22 cellular contexts compared by ENCODE assay signal in the genomic region with DNA sequence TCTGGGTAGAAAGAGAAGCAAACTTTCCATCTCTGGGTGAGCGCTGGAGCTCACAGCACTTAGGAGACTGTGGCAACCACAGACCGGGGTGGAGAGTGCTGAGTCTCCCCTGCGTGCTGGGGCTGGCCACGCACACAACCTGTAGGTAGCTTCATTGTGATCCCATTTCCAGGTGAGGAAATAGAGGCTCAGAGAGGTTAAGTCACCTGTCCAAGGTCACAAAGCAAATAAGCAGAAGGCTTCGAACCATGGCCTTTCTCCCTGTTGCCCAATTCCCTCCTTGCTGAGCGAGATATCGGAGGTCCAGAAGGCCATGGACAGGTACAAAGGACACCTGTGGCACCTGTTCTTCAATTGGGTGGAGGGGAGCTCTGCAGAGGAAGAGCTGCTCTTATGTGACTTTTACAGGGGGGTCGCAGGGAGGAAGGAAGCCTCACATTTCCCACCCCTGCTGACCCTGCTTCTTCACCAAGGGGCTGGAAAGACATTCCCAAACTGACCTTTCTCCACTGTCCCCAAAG. TPM values are rescaled to one million over a fixed set of nuclear protein-coding genes. Genes with fewer than 3 reads are reported as not detected.
DNase-seq lines count a peak whose midpoint lies in the region; ATAC-seq, FAIRE-seq and TF ChIP-seq lines count a peak whose summit lies in the region.
"Had no signal": no experiment of that assay in that cellular context is flagged by ENCODE, and none has a peak within 500 bp of the region (broad histone marks: within the 10 kb centered on the region; RNA-seq: fewer than 3 reads in every experiment).

No MANE protein-coding gene starts in this region.

- H3K27me3 ChIP-seq in left ventricle myocardium inferior (ENCODE audit: low read depth), result no peaks in the 10 kb centered on the region
- H3K27me3 ChIP-seq: BE2C had no signal

- no peak for ATAC-seq in Right ventricle myocardium inferior
- no peak for ATAC-seq in activated CD8-positive, alpha-beta T cell treated with anti-CD3 and anti-CD28 coated beads for 36 hours
- ATAC-seq: activated T-helper 17 cell treated with anti-CD3 and anti-CD28 coated beads, Interleukin-2, amount 50 U/mL, for 72 hours; effector memory CD8-positive, alpha-beta T cell; WTC11 had no signal

- no peaks in the 10 kb centered on the region for H3K9me3 Mint-ChIP-seq in osteocyte (ENCODE audit: unreplicated experiment)
- H3K9me3 Mint-ChIP-seq in type B pancreatic cell, result no peaks in the 10 kb centered on the region
- H3K9me3 Mint-ChIP-seq in activated CD8-positive, alpha-beta T cell treated with anti-CD3 and anti-CD28 coated beads for 36 hours, result no peaks in the 10 kb centered on the region
- H3K9me3 Mint-ChIP-seq: activated naive CD8-positive, alpha-beta T cell treated with anti-CD3 and anti-CD28 coated beads, Interleukin-2, amount 10 ng/mL, durations not matched to agents 7 days and 5 days; activated T-helper 17 cell treated with anti-CD3 and anti-CD28 coated beads, Interleukin-2, amount 50 U/mL, for 72 hours; effector memory CD8-positive, alpha-beta T cell; WTC11 had no signal

- TF ChIP-seq CTCF in left ventricle myocardium inferior (IDR thresholded peaks at IDR 0.05; ENCODE audit: borderline replicate concordance), result no peak
- no peak for TF ChIP-seq CTCF in kidney (IDR thresholded peaks at IDR 0.05; ENCODE audit: borderline replicate concordance, extremely low read depth, insufficient read depth)
- no peak for TF ChIP-seq CTCF in osteocyte (IDR thresholded peaks at IDR 0.05)
- no peak for TF ChIP-seq CTCF in type B pancreatic cell (conservative IDR thresholded peaks at IDR 0.05)
- no peak for TF ChIP-seq CTCF in activated CD8-positive, alpha-beta T cell treated with anti-CD3 and anti-CD28 coated beads for 36 hours (IDR thresholded peaks at IDR 0.05)

- peaks cover 17% of the 10 kb centered on the region for H3K36me3 Mint-ChIP-seq in osteocyte (ENCODE audit: unreplicated experiment)
- H3K36me3 Mint-ChIP-seq in type B pancreatic cell, result peaks cover 4% of the 10 kb centered on the region
- no peaks in the 10 kb centered on the region for H3K36me3 Mint-ChIP-seq in activated CD8-positive, alpha-beta T cell treated with anti-CD3 and anti-CD28 coated beads for 36 hours (ENCODE audit: low read depth)
- H3K36me3 Mint-ChIP-seq: activated naive CD8-positive, alpha-beta T cell treated with anti-CD3 and anti-CD28 coated beads, Interleukin-2, amount 10 ng/mL, durations not matched to agents 7 days and 5 days; WTC11 had no signal

- no peak for FAIRE-seq in kidney (lab: Jason Lieb, UNC)
- FAIRE-seq: D721Med, G401.6 had no signal

- H3K4me1 ChIP-seq in left ventricle myocardium inferior, result no peaks in the 10 kb centered on the region
- peaks cover 22 to 48% of the 10 kb centered on the region in 2 donors for H3K4me1 ChIP-seq in kidney (ENCODE audit: control insufficient read depth in 1 of 2, insufficient read depth in 1 of 2, low read depth in 1 of 2, low read length in 2 of 2)

- H3K27ac Mint-ChIP-seq in osteocyte (ENCODE audit: unreplicated experiment), result peak overlapping the region; percentile 39
- peak overlapping the region; percentile 76 for H3K27ac Mint-ChIP-seq in type B pancreatic cell
- no peak overlapping the region for H3K27ac Mint-ChIP-seq in activated CD8-positive, alpha-beta T cell treated with anti-CD3 and anti-CD28 coated beads for 36 hours
- H3K27ac Mint-ChIP-seq: activated naive CD8-positive, alpha-beta T cell treated with anti-CD3 and anti-CD28 coated beads, Interleukin-2, amount 10 ng/mL, durations not matched to agents 7 days and 5 days; activated T-helper 17 cell treated with anti-CD3 and anti-CD28 coated beads, Interleukin-2, amount 50 U/mL, for 72 hours; effector memory CD8-positive, alpha-beta T cell; WTC11 had no signal

- peaks cover 55% of the 10 kb centered on the region for H3K4me1 Mint-ChIP-seq in osteocyte (ENCODE audit: unreplicated experiment)
- peaks cover 65% of the 10 kb centered on the region for H3K4me1 Mint-ChIP-seq in type B pancreatic cell (ENCODE audit: unreplicated experiment)
- no peaks in the 10 kb centered on the region for H3K4me1 Mint-ChIP-seq in activated CD8-positive, alpha-beta T cell treated with anti-CD3 and anti-CD28 coated beads for 36 hours (ENCODE audit: low read depth)
- H3K4me1 Mint-ChIP-seq: activated T-helper 17 cell treated with anti-CD3 and anti-CD28 coated beads, Interleukin-2, amount 50 U/mL, for 72 hours had no signal

- no peak overlapping the region for H3K9ac ChIP-seq in kidney (ENCODE audit: low read length in 2 of 2)

- H3K9me3 ChIP-seq in left ventricle myocardium inferior (replicated peaks), result no peaks in the 10 kb centered on the region
- no peaks in the 10 kb centered on the region for H3K9me3 ChIP-seq in kidney (ENCODE audit: control insufficient read depth in 1 of 2, low read length in 2 of 2)
- H3K9me3 ChIP-seq: BE2C had no signal

- H3K36me3 ChIP-seq in left ventricle myocardium inferior (no peaks in the 10 kb centered on the region), kidney (ENCODE audit: control insufficient read depth in 1 of 2, insufficient read depth in 2 of 2, low read length in 2 of 2) (no peaks in the 10 kb centered on the region)
- H3K36me3 ChIP-seq: BE2C had no signal

- H3K4me3 ChIP-seq in left ventricle myocardium inferior (no peak overlapping the region), kidney (ENCODE audit: low read length in 2 of 2) (no peak overlapping the region)

- H3K4me3 Mint-ChIP-seq in osteocyte (ENCODE audit: unreplicated experiment) (peak overlapping the region; percentile 3), type B pancreatic cell (peak overlapping the region; percentile 59)
- H3K4me3 Mint-ChIP-seq in activated CD8-positive, alpha-beta T cell treated with anti-CD3 and anti-CD28 coated beads for 36 hours, result no peak overlapping the region
- H3K4me3 Mint-ChIP-seq: activated naive CD8-positive, alpha-beta T cell treated with anti-CD3 and anti-CD28 coated beads, Interleukin-2, amount 10 ng/mL, durations not matched to agents 7 days and 5 days; activated T-helper 17 cell treated with anti-CD3 and anti-CD28 coated beads, Interleukin-2, amount 50 U/mL, for 72 hours; effector memory CD8-positive, alpha-beta T cell; WTC11 had no signal

- intact Hi-C loops in Right ventricle myocardium inferior (cut with DNase I), result no loop called here
- intact Hi-C loops in left ventricle myocardium inferior (cut with micrococcal nuclease), result no loop called here
- intact Hi-C loops in kidney (cut with DNase I), result no loop called here
- intact Hi-C loops in activated CD8-positive, alpha-beta T cell treated with anti-CD3 and anti-CD28 coated beads for 36 hours (cut with micrococcal nuclease), result loop anchor here (2.0 kb wide), 1 partner anchor 15 kb away; no protein-coding TSS in a partner anchor

- CTCF ChIA-PET in activated CD8-positive, alpha-beta T cell treated with anti-CD3 and anti-CD28 coated beads for 36 hours (lab: Charles Lee), result interaction anchor here (1.6 to 2.0 kb wide), 2 partner anchors 31 to 82 kb away, joined by 4 to 6 read pairs; no protein-coding TSS in a partner anchor

- no peaks in the 10 kb centered on the region for H3K27me3 Mint-ChIP-seq in osteocyte (ENCODE audit: unreplicated experiment)
- H3K27me3 Mint-ChIP-seq in type B pancreatic cell, result peaks cover 3% of the 10 kb centered on the region
- no peaks in the 10 kb centered on the region for H3K27me3 Mint-ChIP-seq in activated CD8-positive, alpha-beta T cell treated with anti-CD3 and anti-CD28 coated beads for 36 hours
- H3K27me3 Mint-ChIP-seq: effector memory CD8-positive, alpha-beta T cell had no signal

- no peak overlapping the region for H3K27ac ChIP-seq in left ventricle myocardium inferior (replicated peaks)
- H3K27ac ChIP-seq in kidney (ENCODE audit: low read depth in 2 of 2, low read length in 2 of 2), result no peak overlapping the region

- POLR2A ChIA-PET in activated CD8-positive, alpha-beta T cell treated with anti-CD3 and anti-CD28 coated beads for 36 hours (lab: Charles Lee), result no interaction called here

- DNase-seq in Right ventricle myocardium inferior (ENCODE audit: missing footprints) (peak; percentile 9), left ventricle myocardium inferior (no peak), kidney (peak; percentile 1), osteocyte (ENCODE audit: extremely low spot score, unreplicated experiment) (no peak), type B pancreatic cell (ENCODE audit: extremely low spot score, unreplicated experiment) (no peak), EL (no peak)
- no peak for DNase-seq in activated CD8-positive, alpha-beta T cell treated with anti-CD3 and anti-CD28 coated beads for 36 hours
- no peak for DNase-seq in effector CD4-positive, alpha-beta T cell
- DNase-seq: activated naive CD8-positive, alpha-beta T cell treated with anti-CD3 and anti-CD28 coated beads, Interleukin-2, amount 10 ng/mL, durations not matched to agents 7 days and 5 days; BE2C; effector memory CD8-positive, alpha-beta T cell; NCI-H1105; NCI-H524 treated with DMSO at 0.1 percent for 48 hours; occipital lobe; SIG-M5; stimulated activated CD4-positive, alpha-beta T cell treated with anti-CD3 and anti-CD28 coated beads, Interleukin-4, amount 100 ng/mL, for 1 hour; T-helper 2 cell had no signal

RNA-seq across cellular contexts. Expression of a gene that starts 39.4 kb away (rescaled TPM):
- total RNA-seq in Right ventricle myocardium inferior (60.1 TPM), left ventricle myocardium inferior (47.5 TPM), kidney (21.3 TPM), osteocyte (85.7 and 88.3 TPM in 2 replicates), type B pancreatic cell (ENCODE audit: low replicate concordance) (2.7 and 29.1 TPM in 2 replicates)
- 8.4 TPM for polyA plus RNA-seq in kidney (ENCODE audit: insufficient read depth, low read depth, low replicate concordance)
- 1 to 10 TPM; 1.0 to 1.7 TPM for total RNA-seq in activated CD8-positive, alpha-beta T cell treated with anti-CD3 and anti-CD28 coated beads for 36 hours
- total RNA-seq: HT-29 had no signal

RNA-seq across cellular contexts. Expression of a gene that starts 58.8 kb away (rescaled TPM):
- total RNA-seq in Right ventricle myocardium inferior, result 151 TPM
- 150 TPM for total RNA-seq in left ventricle myocardium inferior
- total RNA-seq in kidney, result 36.7 TPM
- polyA plus RNA-seq in kidney (ENCODE audit: insufficient read depth, low read depth, low replicate concordance), result 120 TPM
- 17.0 and 20.7 TPM in 2 replicates for total RNA-seq in osteocyte
- total RNA-seq in type B pancreatic cell (ENCODE audit: low replicate concordance), result 67.5 and 91.3 TPM in 2 replicates
- total RNA-seq in activated CD8-positive, alpha-beta T cell treated with anti-CD3 and anti-CD28 coated beads for 36 hours, result 10 to 100 TPM; 81.5 to 88.6 TPM

Comparison
In these comparisons a context has a peak if more than half of its experiments do, and no peak if none do; other contexts are left out.
1. DNase-seq: peak in Right ventricle myocardium inferior (single experiment) and kidney (single experiment); none in left ventricle myocardium inferior (single experiment), osteocyte (single experiment), type B pancreatic cell (single experiment), EL (single experiment), activated CD8-positive, alpha-beta T cell treated with anti-CD3 and anti-CD28 coated beads for 36 hours (single experiment) and effector CD4-positive, alpha-beta T cell (single experiment).